In the genomic region with DNA sequence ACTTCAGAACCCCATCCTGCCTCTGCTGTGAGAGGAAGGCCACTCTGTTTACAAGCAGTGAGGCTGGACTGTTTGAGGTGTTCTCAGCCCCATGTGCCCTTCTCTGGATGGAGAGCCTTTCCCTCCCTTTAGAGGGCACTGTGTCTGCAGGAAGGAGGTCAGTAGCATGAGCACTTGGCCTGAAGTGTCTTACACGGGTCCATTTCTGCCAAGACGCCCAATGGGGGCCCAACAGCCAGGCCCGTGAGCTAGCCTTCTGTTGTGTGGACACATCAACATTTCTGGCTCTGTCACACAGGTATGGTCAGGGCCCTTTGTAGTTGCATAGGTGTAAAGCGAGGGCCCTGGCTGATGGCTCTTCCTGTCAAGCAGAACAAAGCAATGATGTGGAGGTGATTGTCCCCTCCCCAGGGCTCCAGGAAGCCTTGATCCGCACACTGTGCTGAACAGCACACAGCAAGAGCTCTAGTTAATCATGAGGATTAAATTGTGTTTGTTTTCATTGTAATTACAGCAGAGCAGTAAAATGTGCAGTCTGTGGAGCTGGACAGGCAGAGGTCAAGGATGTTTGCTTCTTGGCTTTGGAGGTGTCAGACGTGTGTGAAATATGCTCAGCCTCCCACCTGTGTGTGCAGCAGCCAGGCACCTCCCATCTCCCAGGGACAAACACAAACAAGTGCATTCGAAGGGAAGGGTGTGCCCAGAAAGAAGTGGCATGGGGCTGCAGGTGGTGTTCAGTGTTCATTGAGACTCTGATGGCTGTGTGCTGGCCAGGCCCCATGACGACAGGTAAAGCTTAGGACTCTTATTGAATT, we compare ENCODE assay signal across 9 cellular contexts.
DNase-seq lines count a peak whose midpoint lies in the region; ATAC-seq, FAIRE-seq and TF ChIP-seq lines count a peak whose summit lies in the region.
"Had no signal": no experiment of that assay in that cellular context is flagged by ENCODE, and none has a peak within 500 bp of the region (broad histone marks: within the 10 kb centered on the region; RNA-seq: fewer than 3 reads in every experiment).

No MANE protein-coding gene starts in this region.

- FAIRE-seq in H54 (lab: Jason Lieb, UNC), result no peak

- H3K36me3 ChIP-seq in Panc1 (ENCODE audit: control insufficient read depth, insufficient read depth, low read length), result no peaks in the 10 kb centered on the region

- H3K4me1 ChIP-seq in Panc1 (ENCODE audit: control insufficient read depth, insufficient read depth, low read length), result no peaks in the 10 kb centered on the region

- no peak overlapping the region for H3K27ac ChIP-seq in Panc1 (ENCODE audit: low read length)

- no peak for TF ChIP-seq CTCF in Panc1 (IDR thresholded peaks at IDR 0.05)

- H3K4me3 ChIP-seq in Panc1 (ENCODE audit: low read depth in 2 of 2, low read length in 2 of 2), result no peak overlapping the region

- peak; percentile 8 to 45 for DNase-seq in AML-193 (lab: John Stamatoyannopoulos, UW)
- DNase-seq in H54 (ENCODE audit: insufficient read length, low spot score), result peak; percentile 23
- DNase-seq in Panc1 (ENCODE audit: low read depth, low spot score), result no peak
- DNase-seq in iris pigment epithelial cell (ENCODE audit: low read depth), result peak; percentile 47
- DNase-seq in foreskin melanocyte, result no peak
- no peak for DNase-seq in activated naive CD4-positive, alpha-beta T cell treated with Interleukin-2 at 50 U/mL for 16 hours
- DNase-seq in NAMALWA (ENCODE audit: low spot score), result no peak
- DNase-seq: activated CD8-positive, alpha-beta memory T cell treated with anti-CD3 and anti-CD28 coated beads for 24 hours had no signal

- intact Hi-C loops in Panc1 (cut with micrococcal nuclease; ENCODE audit: unreplicated experiment), result no loop called here

- BruUV-seq in Panc1 (replicated peaks; lab: Mats Ljungman, UMichigan), result no TSS peak

- no peaks in the 10 kb centered on the region for H3K9me3 ChIP-seq in Panc1 (ENCODE audit: control insufficient read depth, insufficient read depth, low read depth, low read length)

- POLR2A ChIA-PET in Panc1 (lab: Charles Lee), result no interaction called here

- no peak for TF ChIP-seq POLR2A in H54 (IDR thresholded peaks at IDR 0.05; ENCODE audit: low read depth, low read length)

- no peaks in the 10 kb centered on the region for H3K27me3 ChIP-seq in Panc1 (ENCODE audit: control insufficient read depth, insufficient read depth, low read length)

- CTCF ChIA-PET in Panc1 (lab: Charles Lee), result no interaction called here

- in situ Hi-C loops in Panc1 (cut with HindIII; ENCODE audit: low pct_unique_long_range_greater_than_20kb, low sequenced_read_pairs), result no loop called here

- peak; percentile 77 for ATAC-seq in Panc1
- ATAC-seq in HG02798 (IDR thresholded peaks at IDR 0.05; ENCODE audit: poor library complexity, unreplicated experiment), result no peak

Comparison
In these comparisons a context has a peak if more than half of its experiments do, and no peak if none do; other contexts are left out.
1. DNase-seq: peak in AML-193 (2 of 2), H54 (single experiment) and iris pigment epithelial cell (single experiment); none in Panc1 (single experiment), foreskin melanocyte (single experiment), activated naive CD4-positive, alpha-beta T cell treated with Interleukin-2 at 50 U/mL for 16 hours (single experiment) and NAMALWA (single experiment).